8 cellular contexts compared by ENCODE assay signal in genomic region chr14:104604461-104605449, GRCh38. TPM values are rescaled to one million over a fixed set of nuclear protein-coding genes. Genes with fewer than 3 reads are reported as not detected.
DNase-seq lines count a peak whose midpoint lies in the region; ATAC-seq and TF ChIP-seq lines count a peak whose summit lies in the region.

TSS of gene TMEM179 (minus strand) at chr14:104604772. CDS start at chr14:104604741, 31 bp downstream.

- no peaks in the 10 kb centered on the region for H3K36me3 ChIP-seq in MG63
- H3K36me3 ChIP-seq in tibial nerve, result no peaks in the 10 kb centered on the region

- H3K9me3 ChIP-seq in MG63 (no peaks in the 10 kb centered on the region), tibial nerve (no peaks in the 10 kb centered on the region)

- H3K4me3 ChIP-seq in MG63, result no peak within 1 kb of the TSS
- no peak within 1 kb of the TSS for H3K4me3 ChIP-seq in tibial nerve

- no peak for TF ChIP-seq POLR2A in tibial nerve (IDR thresholded peaks at IDR 0.05)

- WGBS in tibial nerve, 2 donors, result 9 to 29% methylated on average over 13 to 70 of the region's 91 CpGs

- DNase-seq in MG63, result peak; percentile 21
- DNase-seq in dermis blood vessel endothelial cell, result peak; percentile 55
- DNase-seq in medulla oblongata (ENCODE audit: extremely low spot score), result peak; percentile 4
- DNase-seq in NOMO-1 treated with dmso at 0.1 percent for 144 hours (lab: John Stamatoyannopoulos, UW; ENCODE audit: unreplicated experiment), result no peak
- DNase-seq in tibial nerve (ENCODE audit: low spot score in 2 of 2), result no peak

- peak within 1 kb of the TSS; percentile 9; the same call in 1 of the 2 replicates for H3K27ac ChIP-seq in C4-2B
- no peak within 1 kb of the TSS for H3K27ac ChIP-seq in tibial nerve

- H3K27me3 ChIP-seq in MG63 (peaks cover 4% of the 10 kb centered on the region; the same call in 1 of the 2 replicates), tibial nerve (peaks cover 0 to 71% of the 10 kb centered on the region in 2 donors)

- ATAC-seq in GM19328 (IDR thresholded peaks at IDR 0.05; ENCODE audit: unreplicated experiment) (no peak), HG03460 (IDR thresholded peaks at IDR 0.05; ENCODE audit: unreplicated experiment) (no peak)

- TF ChIP-seq CTCF in C4-2B (conservative IDR thresholded peaks at IDR 0.05) (no peak), tibial nerve (IDR thresholded peaks at IDR 0.05) (no peak)

- peaks cover 0 to 8% (median 0%) of the 10 kb centered on the region in 4 donors for H3K4me1 ChIP-seq in tibial nerve

- no peak for TF ChIP-seq EP300 in tibial nerve (IDR thresholded peaks at IDR 0.05)

RNA-seq across cellular contexts. Expression of gene TMEM179, which starts in this region (rescaled TPM):
- 1.1 TPM in 1 of 2 replicates, not detected in the other for total RNA-seq in MG63 (2014; rRNA removed; shearing (Covaris generic); ENCODE audit: low replicate concordance)
- total RNA-seq in dermis blood vessel endothelial cell (not detected in 2 replicates), tibial nerve (under 1 TPM in 3 of 4 donors, not detected in 1; 0.66 to 0.84 (median 0.78) TPM)

Comparison
In these comparisons a context has a peak if more than half of its experiments do, and no peak if none do; other contexts are left out.
1. Peak in DNase-seq in dermis blood vessel endothelial cell; RNA of the gene not detected or under 1 TPM.
2. DNase-seq: peak in MG63 (single experiment) and medulla oblongata (single experiment); none in NOMO-1 treated with dmso at 0.1 percent for 144 hours (single experiment) and tibial nerve (0 of 2).